Comparison of ENCODE assay signal across 1 cellular context in genomic region chr12:61853945-61854344, GRCh38.
TF ChIP-seq lines count a peak whose summit lies in the region.

No MANE protein-coding gene starts in this region.

TF ChIP-seq in A549, 52 proteins besides CTCF, POLR2A, EP300 and RAD21 (continued from another document):
- TF ChIP-seq REST (IDR thresholded peaks at IDR 0.05) (no peak), MAFK (IDR thresholded peaks at IDR 0.05; ENCODE audit: partially characterized antibody) (peak; percentile 93), NPAS2 (CRISPR knock-in tag; IDR thresholded peaks at IDR 0.05; ENCODE audit: borderline replicate concordance) (no peak), CBX8 (IDR thresholded peaks at IDR 0.05) (no peak)
